16 cellular contexts compared by ENCODE assay signal in the genomic region with DNA sequence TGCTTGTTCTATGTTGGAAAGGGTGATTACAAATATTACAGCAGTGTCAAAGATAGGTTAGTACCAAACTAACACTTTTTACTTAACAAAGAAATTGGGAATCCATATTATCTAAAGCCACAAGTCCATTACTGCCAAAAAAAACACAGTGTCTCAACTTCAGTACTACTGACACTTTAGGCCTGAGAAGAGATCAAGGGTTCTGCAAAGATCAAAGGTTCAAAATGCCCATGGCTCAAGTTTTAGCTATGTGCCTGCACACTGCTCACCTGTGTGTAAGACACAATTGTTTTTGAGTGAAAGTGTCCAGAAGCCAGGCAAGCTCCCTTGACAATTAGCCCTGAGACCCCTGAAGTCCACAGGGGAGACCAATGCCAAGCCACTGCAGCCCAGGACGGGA.
DNase-seq lines count a peak whose midpoint lies in the region; ATAC-seq and TF ChIP-seq lines count a peak whose summit lies in the region.
"Had no signal": no experiment of that assay in that cellular context is flagged by ENCODE, and none has a peak within 500 bp of the region (broad histone marks: within the 10 kb centered on the region; RNA-seq: fewer than 3 reads in every experiment).

No MANE protein-coding gene starts in this region.

- H2BK120ac ChIP-seq in trophoblast cell (ENCODE audit: insufficient read depth, low read length, poor library complexity) = no peak overlapping the region

- no peak overlapping the region for H2BK5ac ChIP-seq in trophoblast cell (ENCODE audit: low read depth, low read length, poor library complexity)

- no peak overlapping the region for H4K8ac ChIP-seq in trophoblast cell (ENCODE audit: low read depth, low read length)

- no peak overlapping the region for H3K18ac ChIP-seq in trophoblast cell (ENCODE audit: low read length)

- H2AFZ ChIP-seq in trophoblast cell (ENCODE audit: insufficient read depth, low read length, poor library complexity) = no peak overlapping the region
- H2AFZ ChIP-seq: GM23338 had no signal

- H4K12ac ChIP-seq in trophoblast cell (ENCODE audit: low read depth, low read length) = no peak overlapping the region

- H4K91ac ChIP-seq in trophoblast cell (ENCODE audit: low read depth, low read length) = no peak overlapping the region

- no peaks in the 10 kb centered on the region for H3K79me1 ChIP-seq in trophoblast cell (ENCODE audit: low read length)

- H3K9ac ChIP-seq in trophoblast cell (ENCODE audit: low read length) = no peak overlapping the region

- H3K27ac ChIP-seq in VCaP (0 out of 2 replicates have a peak overlapping the region, but pooled peaks have one; percentile 2), right lobe of liver (peak overlapping the region in 1 of 3 donors; percentile 52), trophoblast cell (ENCODE audit: low read depth, low read length) (no peak overlapping the region)

- H3K9me3 ChIP-seq in right lobe of liver (no peaks in the 10 kb centered on the region), trophoblast cell (ENCODE audit: insufficient read depth, low read depth, low read length) (no peaks in the 10 kb centered on the region)
- H3K9me3 ChIP-seq: BLaER1 treated with 17β-estradiol and CSF1 and Interleukin-3, amounts not matched to agents 10 nM and 100 nM had no signal

- no peak for DNase-seq in endothelial cell (ENCODE audit: low spot score)
- DNase-seq in right lobe of liver = no peak
- DNase-seq in RKO (ENCODE audit: low spot score) = no peak
- no peak for DNase-seq in trophoblast cell
- DNase-seq in effector memory CD8-positive, alpha-beta T cell = no peak
- DNase-seq: Calu3; CD8-positive, alpha-beta T cell; DMS79 treated with DMSO at 0.1 percent for 48 hours; GF-D8; HCEC 1CT had no signal

- no CpG with 5 or more reads among the region's 1 CpG for WGBS in right lobe of liver (ENCODE audit: insufficient coverage, low coverage, low lambda C conversion rate, missing lambda C conversion rate)
- no CpG with 5 or more reads among the region's 1 CpG for WGBS in trophoblast cell (ENCODE audit: extremely low coverage, insufficient coverage, insufficient read length)

- intact Hi-C loops in right lobe of liver (cut with DNase I) = no loop called here

- H3K4me1 Mint-ChIP-seq in endothelial cell (ENCODE audit: unreplicated experiment) = no peaks in the 10 kb centered on the region
- H3K4me1 Mint-ChIP-seq in stimulated activated memory B cell treated with anti-CD40 and anti-IgM and Interleukin-4, amounts not matched to agents 10 μg/mL and 1 μg/mL and 100 μg/mL, for 72 hours = peaks cover 21% of the 10 kb centered on the region
- H3K4me1 Mint-ChIP-seq in effector memory CD8-positive, alpha-beta T cell (ENCODE audit: low read depth in 2 of 2) = peaks cover 0 to 6% of the 10 kb centered on the region in 2 donors

- no peak overlapping the region for H3K4me2 ChIP-seq in trophoblast cell (ENCODE audit: low read length)
- H3K4me2 ChIP-seq: GM23338 had no signal

- no peak overlapping the region for H3K23ac ChIP-seq in trophoblast cell (ENCODE audit: low read length)

- TF ChIP-seq POLR2A in right lobe of liver (IDR thresholded peaks at IDR 0.05) = no peak

- H3K4ac ChIP-seq in trophoblast cell (ENCODE audit: low read depth, low read length) = no peak overlapping the region

- peaks cover 5% of the 10 kb centered on the region for H3K27me3 Mint-ChIP-seq in endothelial cell (ENCODE audit: unreplicated experiment)
- no peaks in the 10 kb centered on the region for H3K27me3 Mint-ChIP-seq in stimulated activated memory B cell treated with anti-CD40 and anti-IgM and Interleukin-4, amounts not matched to agents 10 μg/mL and 1 μg/mL and 100 μg/mL, for 72 hours
- H3K27me3 Mint-ChIP-seq in effector memory CD8-positive, alpha-beta T cell = no peaks in the 10 kb centered on the region
- H3K27me3 Mint-ChIP-seq: B cell, IgD-negative memory B cell had no signal

- H3K4me3 ChIP-seq in right lobe of liver (no peak overlapping the region), trophoblast cell (ENCODE audit: low read depth, low read length) (no peak overlapping the region)
- H3K4me3 ChIP-seq: BLaER1 treated with 17β-estradiol and CSF1 and Interleukin-3, amounts not matched to agents 10 nM and 100 nM; GM23338 had no signal

- H3K4me1 ChIP-seq in right lobe of liver (peaks cover 0 to 26% (median 9%) of the 10 kb centered on the region in 4 donors), trophoblast cell (ENCODE audit: control insufficient read depth in 1 of 2, insufficient read depth in 2 of 2, low read length in 2 of 2) (no peaks in the 10 kb centered on the region)

- no peak overlapping the region for H2AK5ac ChIP-seq in trophoblast cell (ENCODE audit: low read length)

- H3K36me3 ChIP-seq in right lobe of liver = peaks cover 0 to 26% (median 7%) of the 10 kb centered on the region in 4 donors
- H3K36me3 ChIP-seq in trophoblast cell (ENCODE audit: control insufficient read depth in 1 of 2, insufficient read depth in 2 of 2, low read length in 2 of 2) = peaks cover 46 to 53% of the 10 kb centered on the region in 2 experiments

- ATAC-seq in right lobe of liver = peak; percentile 62 to 90 (median 76)
- no peak for ATAC-seq in stimulated activated memory B cell treated with anti-CD40 and anti-IgM and Interleukin-4, amounts not matched to agents 10 μg/mL and 1 μg/mL and 100 μg/mL, for 72 hours
- ATAC-seq in effector memory CD8-positive, alpha-beta T cell (replicated peaks) = no peak
- ATAC-seq: CD8-positive, alpha-beta T cell; GM23338 had no signal

- TF ChIP-seq CTCF in VCaP (conservative IDR thresholded peaks at IDR 0.05) = no peak
- no peak for TF ChIP-seq CTCF in endothelial cell (IDR thresholded peaks at IDR 0.05; ENCODE audit: unreplicated experiment)
- no peak for TF ChIP-seq CTCF in right lobe of liver (IDR thresholded peaks at IDR 0.05)

- no peaks in the 10 kb centered on the region for H3K9me3 Mint-ChIP-seq in endothelial cell (ENCODE audit: unreplicated experiment)
- H3K9me3 Mint-ChIP-seq in stimulated activated memory B cell treated with anti-CD40 and anti-IgM and Interleukin-4, amounts not matched to agents 10 μg/mL and 1 μg/mL and 100 μg/mL, for 72 hours = no peaks in the 10 kb centered on the region
- H3K9me3 Mint-ChIP-seq in effector memory CD8-positive, alpha-beta T cell = no peaks in the 10 kb centered on the region
- H3K9me3 Mint-ChIP-seq: CD8-positive, alpha-beta T cell; GM23338; IgD-negative memory B cell had no signal

- H3K36me3 Mint-ChIP-seq in endothelial cell (ENCODE audit: low read depth, unreplicated experiment) = peaks cover 57% of the 10 kb centered on the region
- peaks cover 59% of the 10 kb centered on the region for H3K36me3 Mint-ChIP-seq in stimulated activated memory B cell treated with anti-CD40 and anti-IgM and Interleukin-4, amounts not matched to agents 10 μg/mL and 1 μg/mL and 100 μg/mL, for 72 hours
- peaks cover 81% of the 10 kb centered on the region for H3K36me3 Mint-ChIP-seq in effector memory CD8-positive, alpha-beta T cell (ENCODE audit: insufficient read depth)

- no peak overlapping the region for H3K4me3 Mint-ChIP-seq in endothelial cell (ENCODE audit: unreplicated experiment)
- H3K4me3 Mint-ChIP-seq in stimulated activated memory B cell treated with anti-CD40 and anti-IgM and Interleukin-4, amounts not matched to agents 10 μg/mL and 1 μg/mL and 100 μg/mL, for 72 hours = no peak overlapping the region
- H3K4me3 Mint-ChIP-seq in effector memory CD8-positive, alpha-beta T cell = no peak overlapping the region
- H3K4me3 Mint-ChIP-seq: B cell; CD8-positive, alpha-beta T cell; GM23338; IgD-negative memory B cell had no signal

- no peaks in the 10 kb centered on the region for H3K27me3 ChIP-seq in right lobe of liver
- no peaks in the 10 kb centered on the region for H3K27me3 ChIP-seq in trophoblast cell (ENCODE audit: insufficient read depth, low read length)
- H3K27me3 ChIP-seq: BLaER1 treated with 17β-estradiol and CSF1 and Interleukin-3, amounts not matched to agents 10 nM and 100 nM had no signal

- H3K79me2 ChIP-seq in trophoblast cell (ENCODE audit: control insufficient read depth, insufficient read depth, low read length, poor library complexity) = no peaks in the 10 kb centered on the region

- no peak overlapping the region for H3K14ac ChIP-seq in trophoblast cell (ENCODE audit: low read length)

- H3K27ac Mint-ChIP-seq in endothelial cell (ENCODE audit: unreplicated experiment) = peak overlapping the region; percentile 57
- H3K27ac Mint-ChIP-seq in stimulated activated memory B cell treated with anti-CD40 and anti-IgM and Interleukin-4, amounts not matched to agents 10 μg/mL and 1 μg/mL and 100 μg/mL, for 72 hours = peak overlapping the region; percentile 18
- no peak overlapping the region for H3K27ac Mint-ChIP-seq in effector memory CD8-positive, alpha-beta T cell
- H3K27ac Mint-ChIP-seq: GM23338 had no signal

- H2BK12ac ChIP-seq in trophoblast cell (ENCODE audit: low read length) = no peak overlapping the region

Comparison
In these comparisons a context has a peak if more than half of its experiments do, and no peak if none do; other contexts are left out.
1. H3K27ac Mint-ChIP-seq: peak in endothelial cell (single experiment) and stimulated activated memory B cell treated with anti-CD40 and anti-IgM and Interleukin-4, amounts not matched to agents 10 μg/mL and 1 μg/mL and 100 μg/mL, for 72 hours (single experiment); none in effector memory CD8-positive, alpha-beta T cell (0 of 2).
2. ATAC-seq: peak in right lobe of liver (4 of 4); none in stimulated activated memory B cell treated with anti-CD40 and anti-IgM and Interleukin-4, amounts not matched to agents 10 μg/mL and 1 μg/mL and 100 μg/mL, for 72 hours (single experiment) and effector memory CD8-positive, alpha-beta T cell (single experiment).